8 cellular contexts compared by ENCODE assay signal in the genomic region with DNA sequence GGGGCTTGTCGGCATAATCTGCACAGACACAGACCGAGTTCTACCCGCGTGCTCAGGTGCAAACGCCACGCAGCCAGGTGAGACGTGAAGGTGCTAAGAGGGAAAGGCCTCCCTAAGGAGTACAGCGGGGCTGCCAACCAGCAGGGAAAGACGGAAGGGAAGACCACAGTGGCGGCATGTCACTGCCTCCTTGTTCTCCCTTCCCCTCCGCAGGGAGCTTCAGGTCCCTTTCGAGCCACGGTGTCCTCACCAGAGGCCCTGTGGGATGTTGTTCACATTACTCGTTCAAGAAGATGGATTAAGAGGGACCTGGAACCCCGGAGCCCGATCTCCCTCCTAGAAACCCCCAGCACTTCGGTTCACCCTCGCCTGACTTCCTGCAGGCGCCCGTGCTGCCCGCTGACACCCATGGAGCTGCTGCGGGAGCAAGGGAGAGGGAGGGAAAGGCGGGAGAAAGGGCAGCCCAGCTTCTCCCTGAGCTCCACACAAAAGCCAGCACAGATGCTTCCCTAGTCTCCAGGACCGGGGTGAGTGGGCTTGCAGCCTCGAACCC. TPM values are rescaled to one million over a fixed set of nuclear protein-coding genes. Genes with fewer than 3 reads are reported as not detected.
A peak's percentile ranks its signal among the peaks of the same experiment; 100 is the strongest.
DNase-seq lines count a peak whose midpoint lies in the region; ATAC-seq and TF ChIP-seq lines count a peak whose summit lies in the region.

No MANE protein-coding gene starts in this region.

- TF ChIP-seq POLR2A in ovary (IDR thresholded peaks at IDR 0.05) = no peak

- H3K27ac Mint-ChIP-seq in activated CD4-positive, alpha-beta T cell treated with anti-CD3 and anti-CD28 coated beads, Interleukin-2, amount 10 ng/mL, durations not matched to agents 24 days and 14 days = peak overlapping the region; percentile 92
- peak overlapping the region; percentile 67 for H3K27ac Mint-ChIP-seq in WTC11

- H3K4me3 Mint-ChIP-seq in activated CD4-positive, alpha-beta T cell treated with anti-CD3 and anti-CD28 coated beads, Interleukin-2, amount 10 ng/mL, durations not matched to agents 24 days and 14 days = peak overlapping the region; percentile 88
- peak overlapping the region; percentile 85 for H3K4me3 Mint-ChIP-seq in WTC11

- no peaks in the 10 kb centered on the region for H3K9me3 Mint-ChIP-seq in activated CD4-positive, alpha-beta T cell treated with anti-CD3 and anti-CD28 coated beads, Interleukin-2, amount 10 ng/mL, durations not matched to agents 24 days and 14 days
- no peaks in the 10 kb centered on the region for H3K9me3 Mint-ChIP-seq in WTC11

- H3K9me3 ChIP-seq in ovary = no peaks in the 10 kb centered on the region

- H3K27me3 Mint-ChIP-seq in activated CD4-positive, alpha-beta T cell treated with anti-CD3 and anti-CD28 coated beads, Interleukin-2, amount 10 ng/mL, durations not matched to agents 24 days and 14 days = no peaks in the 10 kb centered on the region
- H3K27me3 Mint-ChIP-seq in WTC11 (ENCODE audit: low read depth) = no peaks in the 10 kb centered on the region

- H3K27ac ChIP-seq in foreskin keratinocyte = peak overlapping the region; percentile 100
- H3K27ac ChIP-seq in ovary = peak overlapping the region; percentile 33 to 81

- H3K36me3 ChIP-seq in ovary = no peaks in the 10 kb centered on the region

- CTCF ChIA-PET in WTC11 (lab: Charles Lee) = interaction anchor here (1.0 to 2.0 kb wide), 7 partner anchors 11 to 276 kb away, joined by 3 to 13 read pairs (median 5); no protein-coding TSS in a partner anchor

- 6 to 15% (median 9%) methylated on average over 23 to 25 of the region's 25 CpGs for WGBS in ovary, 3 donors

- H3K4me1 ChIP-seq in foreskin keratinocyte (no peaks in the 10 kb centered on the region), ovary (ENCODE audit: insufficient read depth) (peaks cover 9% of the 10 kb centered on the region)

- POLR2A ChIA-PET in WTC11 (lab: Charles Lee) = interaction anchor here (1.6 kb wide), 1 partner anchor 11 kb away, joined by 3 read pairs; no protein-coding TSS in a partner anchor

- H3K4me1 Mint-ChIP-seq in activated CD4-positive, alpha-beta T cell treated with anti-CD3 and anti-CD28 coated beads, Interleukin-2, amount 10 ng/mL, durations not matched to agents 24 days and 14 days = peaks cover 21% of the 10 kb centered on the region
- peaks cover 19% of the 10 kb centered on the region for H3K4me1 Mint-ChIP-seq in WTC11

- H3K4me3 ChIP-seq in ovary = peak overlapping the region; percentile 91

- peak; percentile 14 for ATAC-seq in HG03460 (IDR thresholded peaks at IDR 0.05; ENCODE audit: unreplicated experiment)
- ATAC-seq in WTC11 = peak; percentile 4; the same call in 1 of the 2 replicates
- peak; percentile 43 for ATAC-seq in foreskin keratinocyte
- ATAC-seq in GM18519 (IDR thresholded peaks at IDR 0.05; ENCODE audit: low FRiP score, unreplicated experiment) = no peak

- H3K36me3 Mint-ChIP-seq in activated CD4-positive, alpha-beta T cell treated with anti-CD3 and anti-CD28 coated beads, Interleukin-2, amount 10 ng/mL, durations not matched to agents 24 days and 14 days (ENCODE audit: low read depth) = peaks cover 63% of the 10 kb centered on the region
- H3K36me3 Mint-ChIP-seq in WTC11 = peaks cover 65% of the 10 kb centered on the region

- DNase-seq in activated CD4-positive, alpha-beta T cell treated with anti-CD3 and anti-CD28 coated beads, Interleukin-2, amount 10 ng/mL, durations not matched to agents 24 days and 14 days = no peak
- DNase-seq in activated CD4-positive, alpha-beta T cell treated with anti-CD3 and anti-CD28 coated beads, Interleukin-2, amount 50 U/mL, for 4 hours = no peak
- DNase-seq in WTC11 (ENCODE audit: low spot score) (no peak), foreskin keratinocyte (peak in 1 of 2 donors; percentile 20), ovary (no peak), OCI-M2 (lab: John Stamatoyannopoulos, UW; ENCODE audit: unreplicated experiment) (no peak)

- intact Hi-C loops in activated CD4-positive, alpha-beta T cell treated with anti-CD3 and anti-CD28 coated beads, Interleukin-2, amount 10 ng/mL, durations not matched to agents 24 days and 14 days (cut with micrococcal nuclease) = loop anchor here (1.0 to 10.0 kb wide), 2 partner anchors 220 to 447 kb away; a partner anchor contains a TSS
- intact Hi-C loops in ovary (cut with DNase I) = loop anchor here in 2 of 4 donors (5.0 kb wide), 1 partner anchor 220 kb away; no protein-coding TSS in a partner anchor

- H3K27me3 ChIP-seq in foreskin keratinocyte = no peaks in the 10 kb centered on the region
- H3K27me3 ChIP-seq in ovary = no peaks in the 10 kb centered on the region

- TF ChIP-seq CTCF in WTC11 (IDR thresholded peaks at IDR 0.05) = no peak
- TF ChIP-seq CTCF in foreskin keratinocyte (conservative IDR thresholded peaks at IDR 0.05) = no peak
- TF ChIP-seq CTCF in ovary (IDR thresholded peaks at IDR 0.05) = no peak

- no peak for TF ChIP-seq EP300 in ovary (IDR thresholded peaks at IDR 0.05)

TF ChIP-seq in WTC11, 78 proteins besides CTCF, POLR2A, EP300 and RAD21:
- TF ChIP-seq ETV6 (CRISPR knock-in tag; IDR thresholded peaks at IDR 0.05) = no peak
- TF ChIP-seq FOXJ3 (CRISPR knock-in tag; IDR thresholded peaks at IDR 0.05; ENCODE audit: borderline replicate concordance) = 0 out of 2 replicates have a peak, but pooled peaks have one; percentile 23

RNA-seq across cellular contexts. Expression of a gene that starts 0.7 kb away (rescaled TPM):
- total RNA-seq in activated CD4-positive, alpha-beta T cell treated with anti-CD3 and anti-CD28 coated beads, Interleukin-2, amount 10 ng/mL, durations not matched to agents 24 days and 14 days = 80.6 and 82.0 TPM in 2 replicates
- total RNA-seq in WTC11 (2021) = 50.5 to 55.6 TPM (median 50.9 TPM) in 3 replicates
- 35.1 and 38.6 TPM in 2 replicates for total RNA-seq in foreskin keratinocyte
- 29.3 and 31.6 TPM in 2 replicates for polyA plus RNA-seq in foreskin keratinocyte
- total RNA-seq in ovary = 10 to 100 TPM; 18.6 to 42.1 (median 35.0) TPM
- polyA plus RNA-seq in ovary = 10 to 100 TPM; 25.6 to 26.3 TPM

RNA-seq across cellular contexts. Expression of a gene that starts 0.8 kb away (rescaled TPM):
- 47.5 and 52.6 TPM in 2 replicates for total RNA-seq in activated CD4-positive, alpha-beta T cell treated with anti-CD3 and anti-CD28 coated beads, Interleukin-2, amount 10 ng/mL, durations not matched to agents 24 days and 14 days
- total RNA-seq in WTC11 (2021) = 31.4 to 35.0 TPM (median 33.7 TPM) in 3 replicates
- total RNA-seq in foreskin keratinocyte = 43.4 and 58.3 TPM in 2 replicates
- polyA plus RNA-seq in foreskin keratinocyte = 27.7 and 37.9 TPM in 2 replicates
- 1 to 10 TPM; 1.3 to 3.9 (median 2.0) TPM for total RNA-seq in ovary
- 1 to 10 TPM; 1.6 to 2.5 TPM for polyA plus RNA-seq in ovary

RNA-seq across cellular contexts. Expression of a gene that starts 41.1 kb away (rescaled TPM):
- 13.6 and 14.3 TPM in 2 replicates for total RNA-seq in activated CD4-positive, alpha-beta T cell treated with anti-CD3 and anti-CD28 coated beads, Interleukin-2, amount 10 ng/mL, durations not matched to agents 24 days and 14 days
- total RNA-seq in WTC11 (2021) (21.4 to 37.5 TPM (median 37.3 TPM) in 3 replicates), foreskin keratinocyte (0.67 and 1.7 TPM in 2 replicates), ovary (10 to 100 TPM in 1 of 7 donors, 1 to 10 TPM in 6; 1.7 to 25.6 (median 6.0) TPM)
- polyA plus RNA-seq in foreskin keratinocyte (0.58 and 0.62 TPM in 2 replicates), ovary (1 to 10 TPM; 1.1 to 2.1 TPM)
